ENCODE assay signal across 8 cellular contexts in the genomic region with DNA sequence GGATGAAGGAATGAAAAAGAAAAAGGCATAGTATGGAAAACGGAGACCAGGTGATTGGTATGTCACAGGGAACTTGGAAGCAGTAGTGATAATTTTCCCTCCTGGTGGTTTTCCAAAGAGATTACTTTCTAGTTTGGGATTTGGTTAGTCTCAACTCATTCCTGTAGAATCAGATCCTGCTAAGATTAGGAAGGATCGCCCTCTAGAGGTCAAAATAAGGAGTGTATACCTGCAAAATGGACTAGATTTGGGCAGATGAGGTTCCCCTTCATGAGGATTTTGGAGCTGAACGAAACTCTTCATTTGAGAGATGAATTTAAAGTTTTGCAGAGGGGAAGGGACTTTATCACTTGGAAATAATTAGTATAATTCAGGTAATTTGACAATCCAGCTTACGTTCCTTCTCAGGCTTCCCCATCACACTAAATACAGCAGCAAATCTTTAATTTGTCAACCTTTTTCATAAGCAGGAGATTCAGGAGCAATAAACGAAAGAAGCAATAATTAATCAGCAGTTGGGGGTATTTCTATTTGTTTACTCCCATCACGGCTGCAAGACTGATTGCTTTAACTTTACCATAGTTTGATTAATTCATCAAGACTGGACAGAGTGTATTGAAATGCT.
DNase-seq lines count a peak whose midpoint lies in the region; ATAC-seq and TF ChIP-seq lines count a peak whose summit lies in the region.

No MANE protein-coding gene starts in this region.

- H3K4me2 ChIP-seq in smooth muscle cell, result no peak overlapping the region

- DNase-seq in natural killer cell, result no peak
- no peak for DNase-seq in natural killer cell treated with Interleukin-12 subunit alpha and Interleukin-12 subunit beta and Interleukin-15 and Interleukin-18, amount 100 ng/mL, for 72 hours (ENCODE audit: low spot score)
- peak; percentile 46 for DNase-seq in NCI-H2196 treated with DMSO at 0.1 percent for 48 hours (lab: John Stamatoyannopoulos, UW; ENCODE audit: unreplicated experiment)
- no peak for DNase-seq in ascending aorta (ENCODE audit: low spot score in 2 of 2)
- DNase-seq in hepatic stellate cell (ENCODE audit: low spot score), result peak; percentile 55
- no peak for DNase-seq in smooth muscle cell (lab: John Stamatoyannopoulos, UW; ENCODE audit: unreplicated experiment)
- no peak for DNase-seq in activated gamma-delta T cell (lab: John Stamatoyannopoulos, UW)

- no peaks in the 10 kb centered on the region for H3K36me3 ChIP-seq in ascending aorta
- no peaks in the 10 kb centered on the region for H3K36me3 ChIP-seq in smooth muscle cell (ENCODE audit: low read depth)

- WGBS in smooth muscle cell (ENCODE audit: low lambda C conversion rate), result 17% methylated on average over 6 of the region's 6 CpGs

- H3K27me3 Mint-ChIP-seq in natural killer cell (ENCODE audit: low read depth in 2 of 2), result peaks cover 6% of the 10 kb centered on the region in 2 donors
- H3K27me3 Mint-ChIP-seq in natural killer cell treated with Interleukin-12 subunit alpha and Interleukin-12 subunit beta and Interleukin-15 and Interleukin-18, amount 100 ng/mL, for 72 hours, result peaks cover 11 to 14% of the 10 kb centered on the region in 2 donors

- no peaks in the 10 kb centered on the region for H4K20me1 ChIP-seq in smooth muscle cell (ENCODE audit: low read depth)

- no peaks in the 10 kb centered on the region for H3K79me2 ChIP-seq in smooth muscle cell (ENCODE audit: low read depth)

- no peak overlapping the region for H2AFZ ChIP-seq in smooth muscle cell (ENCODE audit: low read depth)

- H3K36me3 Mint-ChIP-seq in natural killer cell, result no peaks in the 10 kb centered on the region
- no peaks in the 10 kb centered on the region for H3K36me3 Mint-ChIP-seq in natural killer cell treated with Interleukin-12 subunit alpha and Interleukin-12 subunit beta and Interleukin-15 and Interleukin-18, amount 100 ng/mL, for 72 hours

- no peak overlapping the region for H3K9ac ChIP-seq in smooth muscle cell (ENCODE audit: low read depth)

- H3K4me1 ChIP-seq in ascending aorta, result no peaks in the 10 kb centered on the region
- H3K4me1 ChIP-seq in smooth muscle cell (ENCODE audit: low read depth), result no peaks in the 10 kb centered on the region

- H3K27ac Mint-ChIP-seq in natural killer cell, result no peak overlapping the region
- no peak overlapping the region for H3K27ac Mint-ChIP-seq in natural killer cell treated with Interleukin-12 subunit alpha and Interleukin-12 subunit beta and Interleukin-15 and Interleukin-18, amount 100 ng/mL, for 72 hours

- H3K27ac ChIP-seq in ascending aorta (no peak overlapping the region), smooth muscle cell (ENCODE audit: low read depth) (no peak overlapping the region)

- TF ChIP-seq CTCF in natural killer cell (IDR thresholded peaks at IDR 0.05), result peak; percentile 77
- TF ChIP-seq CTCF in ascending aorta (IDR thresholded peaks at IDR 0.05), result peak; percentile 68 to 86 (median 82)
- TF ChIP-seq CTCF in smooth muscle cell (IDR thresholded peaks at IDR 0.05; ENCODE audit: borderline replicate concordance, insufficient read depth, poor library complexity, severe bottlenecking), result peak; percentile 78

- no peak overlapping the region for H3K4me3 Mint-ChIP-seq in natural killer cell
- H3K4me3 Mint-ChIP-seq in natural killer cell treated with Interleukin-12 subunit alpha and Interleukin-12 subunit beta and Interleukin-15 and Interleukin-18, amount 100 ng/mL, for 72 hours, result no peak overlapping the region

- H3K9me3 ChIP-seq in ascending aorta (no peaks in the 10 kb centered on the region), smooth muscle cell (replicated peaks; ENCODE audit: low read depth) (no peaks in the 10 kb centered on the region)

- H3K4me3 ChIP-seq in ascending aorta (no peak overlapping the region), smooth muscle cell (no peak overlapping the region)

- ATAC-seq in natural killer cell (peak; percentile 60 to 71 (median 63)), HG02610 (IDR thresholded peaks at IDR 0.05; ENCODE audit: unreplicated experiment) (peak; percentile 61)
- no peak for ATAC-seq in natural killer cell treated with Interleukin-12 subunit alpha and Interleukin-12 subunit beta and Interleukin-15 and Interleukin-18, amount 100 ng/mL, for 72 hours

- H3K27me3 ChIP-seq in ascending aorta, result no peaks in the 10 kb centered on the region
- no peaks in the 10 kb centered on the region for H3K27me3 ChIP-seq in smooth muscle cell (ENCODE audit: low read depth)

- H3K9me3 Mint-ChIP-seq in natural killer cell, result no peaks in the 10 kb centered on the region
- no peaks in the 10 kb centered on the region for H3K9me3 Mint-ChIP-seq in natural killer cell treated with Interleukin-12 subunit alpha and Interleukin-12 subunit beta and Interleukin-15 and Interleukin-18, amount 100 ng/mL, for 72 hours

- intact Hi-C loops in natural killer cell (cut with micrococcal nuclease), result loop anchor here (1.0 kb wide), 2 partner anchors 202 to 294 kb away; no protein-coding TSS in a partner anchor
- intact Hi-C loops in ascending aorta (cut with DNase I), result loop anchor here (1.0 kb wide), 1 partner anchor 294 kb away; no protein-coding TSS in a partner anchor

- H3F3A ChIP-seq in smooth muscle cell (ENCODE audit: low read depth), result no peaks in the 10 kb centered on the region

- no peaks in the 10 kb centered on the region for H3K4me1 Mint-ChIP-seq in natural killer cell
- H3K4me1 Mint-ChIP-seq in natural killer cell treated with Interleukin-12 subunit alpha and Interleukin-12 subunit beta and Interleukin-15 and Interleukin-18, amount 100 ng/mL, for 72 hours (ENCODE audit: low read depth in 2 of 2), result no peaks in the 10 kb centered on the region

Comparison
In these comparisons a context has a peak if more than half of its experiments do, and no peak if none do; other contexts are left out.
1. ATAC-seq: peak in natural killer cell (3 of 3) and HG02610 (single experiment); none in natural killer cell treated with Interleukin-12 subunit alpha and Interleukin-12 subunit beta and Interleukin-15 and Interleukin-18, amount 100 ng/mL, for 72 hours (0 of 2).
2. DNase-seq: peak in NCI-H2196 treated with DMSO at 0.1 percent for 48 hours (single experiment) and hepatic stellate cell (single experiment); none in natural killer cell (single experiment), natural killer cell treated with Interleukin-12 subunit alpha and Interleukin-12 subunit beta and Interleukin-15 and Interleukin-18, amount 100 ng/mL, for 72 hours (single experiment), ascending aorta (0 of 2), smooth muscle cell (single experiment) and activated gamma-delta T cell (single experiment).
3. Peak in every context shown above with its lines, with median percentiles within 50 percentile points of each other: CTCF ChIP-seq.